8 cellular contexts compared by ENCODE assay signal in genomic region chr2:207505728-207506127, GRCh38. TPM values are rescaled to one million over a fixed set of nuclear protein-coding genes. Genes with fewer than 3 reads are reported as not detected.
DNase-seq lines count a peak whose midpoint lies in the region; ATAC-seq, FAIRE-seq and TF ChIP-seq lines count a peak whose summit lies in the region.

No MANE protein-coding gene starts in this region.

- TF ChIP-seq CTCF in endothelial cell (IDR thresholded peaks at IDR 0.05; ENCODE audit: unreplicated experiment), result no peak

- peaks cover 6% of the 10 kb centered on the region for H3K36me3 Mint-ChIP-seq in endothelial cell (ENCODE audit: low read depth, unreplicated experiment)

- no peaks in the 10 kb centered on the region for H3K27me3 Mint-ChIP-seq in endothelial cell (ENCODE audit: unreplicated experiment)

- no peak for FAIRE-seq in GM12891 (lab: Jason Lieb, UNC)

- DNase-seq in SIG-M5 (lab: John Stamatoyannopoulos, UW), result peak; percentile 35
- no peak for DNase-seq in endothelial cell (ENCODE audit: low spot score)
- DNase-seq in renal cortical epithelial cell (ENCODE audit: low read depth), result peak; percentile 95
- DNase-seq in GM12891 (ENCODE audit: insufficient read length, low spot score), result no peak
- no peak for DNase-seq in NCI-H1436 treated with DMSO at 0.1 percent for 48 hours (lab: John Stamatoyannopoulos, UW)
- no peak for DNase-seq in NCI-H1105 treated with DMSO at 0.1 percent for 48 hours (lab: John Stamatoyannopoulos, UW)

- TF ChIP-seq POLR2A in GM12891 (IDR thresholded peaks at IDR 0.05; ENCODE audit: low read depth, low read length), result no peak

- H3K4me3 Mint-ChIP-seq in endothelial cell (ENCODE audit: unreplicated experiment), result no peak overlapping the region

- ATAC-seq in GM18909 (IDR thresholded peaks at IDR 0.05; ENCODE audit: poor library complexity, unreplicated experiment) (peak; percentile 24), GM19452 (IDR thresholded peaks at IDR 0.05; ENCODE audit: unreplicated experiment) (no peak)

- no peaks in the 10 kb centered on the region for H3K9me3 Mint-ChIP-seq in endothelial cell (ENCODE audit: unreplicated experiment)

- peak overlapping the region; percentile 20 for H3K27ac Mint-ChIP-seq in endothelial cell (ENCODE audit: unreplicated experiment)

- H3K4me1 Mint-ChIP-seq in endothelial cell (ENCODE audit: unreplicated experiment), result peaks cover 26% of the 10 kb centered on the region

TF ChIP-seq in GM12891, 5 proteins besides CTCF, POLR2A, EP300 and RAD21:
- TF ChIP-seq TAF1 (IDR thresholded peaks at IDR 0.05; ENCODE audit: low read depth, low read length), result no peak
- TF ChIP-seq POLR2AphosphoS5 (IDR thresholded peaks at IDR 0.05; ENCODE audit: low read depth, low read length), result no peak

RNA-seq across cellular contexts. Expression of gene CREB1, which starts 24.0 kb away (rescaled TPM):
- total RNA-seq in endothelial cell (ENCODE audit: unreplicated experiment) (76.8 TPM), renal cortical epithelial cell (41.3 and 68.4 TPM in 2 replicates)
- polyA plus RNA-seq in GM12891 (2012; ENCODE audit: low read depth, missing spikeins), result 24.4 TPM

Comparison
In these comparisons a context has a peak if more than half of its experiments do, and no peak if none do; other contexts are left out.
1. DNase-seq: peak in SIG-M5 (single experiment) and renal cortical epithelial cell (single experiment); none in endothelial cell (single experiment), GM12891 (single experiment), NCI-H1436 treated with DMSO at 0.1 percent for 48 hours (single experiment) and NCI-H1105 treated with DMSO at 0.1 percent for 48 hours (single experiment).